8 cellular contexts compared by ENCODE assay signal in the genomic region with DNA sequence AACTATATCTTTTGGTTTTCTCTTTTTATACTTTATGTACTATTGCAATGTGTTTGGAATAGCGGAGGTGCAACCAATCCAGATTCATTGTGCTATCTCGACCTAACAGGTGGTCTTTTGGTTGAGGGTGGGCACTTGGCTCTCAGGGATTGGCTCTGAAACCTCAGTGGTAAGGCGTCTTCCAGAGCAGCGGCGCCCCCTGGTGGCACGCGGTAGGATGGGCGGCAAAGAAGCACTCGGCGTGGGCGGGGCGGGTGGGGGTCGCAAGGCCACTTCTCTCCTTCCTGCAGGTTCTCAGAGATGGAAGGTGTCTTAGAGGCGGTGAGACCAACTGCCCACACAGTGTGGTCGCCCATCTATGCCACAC. TPM values are rescaled to one million over a fixed set of nuclear protein-coding genes. Genes with fewer than 3 reads are reported as not detected.
DNase-seq lines count a peak whose midpoint lies in the region; ATAC-seq, FAIRE-seq and TF ChIP-seq lines count a peak whose summit lies in the region.

No MANE protein-coding gene starts in this region.

- ATAC-seq in A549 (peak; percentile 84 to 89), GM18499 (IDR thresholded peaks at IDR 0.05; ENCODE audit: insufficient read depth, unreplicated experiment) (peak; percentile 26), HG03103 (IDR thresholded peaks at IDR 0.05; ENCODE audit: low read depth, unreplicated experiment) (peak; percentile 54)

- no peak for FAIRE-seq in A549 (lab: Jason Lieb, UNC)

- POLR2A ChIA-PET in A549 (lab: Yijun Ruan, JAX): interaction anchor here (1.0 to 1.1 kb wide), 2 partner anchors 61 to 193 kb away, joined by 3 read pairs; a partner anchor contains a TSS

- no peaks in the 10 kb centered on the region for H3K27me3 ChIP-seq in muscle layer of duodenum (ENCODE audit: low read depth, low read length)

- TF ChIP-seq POLR2A in A549 (IDR thresholded peaks at IDR 0.05; ENCODE audit: low read length): no peak

- WGBS in A549 (ENCODE audit: missing lambda C conversion rate): 10% methylated on average over 3 of the region's 15 CpGs

- H3K4me1 ChIP-seq in A549 (no peaks in the 10 kb centered on the region), muscle layer of duodenum (ENCODE audit: control insufficient read depth in 1 of 2, insufficient read depth in 2 of 2, low read length in 2 of 2) (no peaks in the 10 kb centered on the region)

- TF ChIP-seq CTCF in A549 (IDR thresholded peaks at IDR 0.05) (peak; percentile 66), epithelial cell of proximal tubule (conservative IDR thresholded peaks at IDR 0.05; ENCODE audit: low read depth, low read length) (peak; percentile 72)

- H3K36me3 ChIP-seq in muscle layer of duodenum (ENCODE audit: control insufficient read depth in 1 of 2, insufficient read depth in 2 of 2, low read length in 2 of 2): no peaks in the 10 kb centered on the region

- peak overlapping the region; percentile 95 for H3K4me2 ChIP-seq in A549

- TF ChIP-seq EP300 in A549 (IDR thresholded peaks at IDR 0.05): no peak

- DNase-seq in A549 (ENCODE audit: low read depth in 1 of 2, low spot score in 1 of 2) (peak; percentile 34 to 56), NCI-H748 treated with DMSO at 0.1 percent for 48 hours (lab: John Stamatoyannopoulos, UW) (peak; percentile 22), epithelial cell of proximal tubule (ENCODE audit: low read depth) (no peak)
- peak; percentile 45 for DNase-seq in activated CD8-positive, alpha-beta memory T cell treated with anti-CD3 and anti-CD28 coated beads, Interleukin-2, amount 50 U/mL, for 24 hours (ENCODE audit: extremely low read depth)
- DNase-seq in stimulated activated CD8-positive, alpha-beta memory T cell treated with anti-CD3 and anti-CD28 coated beads, Interleukin-7, amount 100 ng/mL, for 4 hours (ENCODE audit: low read depth in 2 of 2): peak; percentile 50 to 64

- TF ChIP-seq RAD21 in A549 (conservative IDR thresholded peaks at IDR 0.05 in 1 of 2, IDR thresholded peaks at IDR 0.05 in 1 of 2): peak; percentile 65 to 66

- H3K27ac ChIP-seq in A549 (peak overlapping the region; percentile 66 to 78), muscle layer of duodenum (ENCODE audit: low read length) (no peak overlapping the region)

- H3K9me3 ChIP-seq in A549: no peaks in the 10 kb centered on the region
- H3K9me3 ChIP-seq in muscle layer of duodenum (ENCODE audit: control insufficient read depth in 1 of 2, low read length in 2 of 2): no peaks in the 10 kb centered on the region

- CTCF ChIA-PET in A549 (lab: Yijun Ruan, JAX): interaction anchor here (0.5 to 15.6 kb wide), 40 partner anchors 9 to 1473 kb away, joined by 3 to 247 read pairs (median 4); a partner anchor contains a TSS

- H3K4me3 ChIP-seq in A549 (peak overlapping the region; percentile 52), epithelial cell of proximal tubule (ENCODE audit: low read depth, low read length) (peak overlapping the region; percentile 58), muscle layer of duodenum (ENCODE audit: low read depth in 1 of 2, low read length in 2 of 2) (peak overlapping the region; percentile 68 to 73)

TF ChIP-seq in A549, 52 proteins besides CTCF, POLR2A, EP300 and RAD21:
- no peak for TF ChIP-seq GATA3 (IDR thresholded peaks at IDR 0.05; ENCODE audit: borderline replicate concordance)
- TF ChIP-seq EHMT2 (IDR thresholded peaks at IDR 0.05; ENCODE audit: low read depth): no peak
- peak; percentile 75 for TF ChIP-seq SMC3 (IDR thresholded peaks at IDR 0.05)

RNA-seq across cellular contexts. Expression of a gene that starts 19.2 kb away (rescaled TPM):
- not detected in 2 replicates for polyA plus RNA-seq in A549 (2011; rRNA removed)
- not detected in 2 replicates for polyA plus RNA-seq in A549 (2012; cell fraction: cytosol; rRNA removed)
- not detected in 2 replicates for polyA plus RNA-seq in A549 (2012; cell fraction: nucleus; rRNA removed)
- polyA plus RNA-seq in A549 (2017; fragmentation: RNase III; extraction: RNeasy Plus Mini Kit Qiagen cat#74134 plus additional on column Dnase treatment): not detected in 3 replicates
- polyA minus RNA-seq in A549 (2011; rRNA and poly(A)+ RNA removed): 0.17 TPM in 1 of 2 replicates, not detected in the other
- not detected in 2 replicates for total RNA-seq in epithelial cell of proximal tubule

RNA-seq across cellular contexts. Expression of a gene that starts 53.7 kb away (rescaled TPM):
- 34.0 and 48.5 TPM in 2 replicates for polyA plus RNA-seq in A549 (2011; rRNA removed)
- 25.1 and 32.3 TPM in 2 replicates for polyA plus RNA-seq in A549 (2012; cell fraction: cytosol; rRNA removed)
- polyA plus RNA-seq in A549 (2012; cell fraction: nucleus; rRNA removed): 11.3 and 20.6 TPM in 2 replicates
- 33.6 to 34.4 TPM (median 33.9 TPM) in 3 replicates for polyA plus RNA-seq in A549 (2017; fragmentation: RNase III; extraction: RNeasy Plus Mini Kit Qiagen cat#74134 plus additional on column Dnase treatment)
- polyA minus RNA-seq in A549 (2011; rRNA and poly(A)+ RNA removed): 7.6 and 10.5 TPM in 2 replicates
- total RNA-seq in epithelial cell of proximal tubule: 53.6 and 57.2 TPM in 2 replicates

Comparison
In these comparisons a context has a peak if more than half of its experiments do, and no peak if none do; other contexts are left out.
1. ATAC-seq: peak in every context shown above with its lines; median percentile 86 in A549; 54 in HG03103; 26 in GM18499.